13 cellular contexts compared by ENCODE assay signal in the genomic region with DNA sequence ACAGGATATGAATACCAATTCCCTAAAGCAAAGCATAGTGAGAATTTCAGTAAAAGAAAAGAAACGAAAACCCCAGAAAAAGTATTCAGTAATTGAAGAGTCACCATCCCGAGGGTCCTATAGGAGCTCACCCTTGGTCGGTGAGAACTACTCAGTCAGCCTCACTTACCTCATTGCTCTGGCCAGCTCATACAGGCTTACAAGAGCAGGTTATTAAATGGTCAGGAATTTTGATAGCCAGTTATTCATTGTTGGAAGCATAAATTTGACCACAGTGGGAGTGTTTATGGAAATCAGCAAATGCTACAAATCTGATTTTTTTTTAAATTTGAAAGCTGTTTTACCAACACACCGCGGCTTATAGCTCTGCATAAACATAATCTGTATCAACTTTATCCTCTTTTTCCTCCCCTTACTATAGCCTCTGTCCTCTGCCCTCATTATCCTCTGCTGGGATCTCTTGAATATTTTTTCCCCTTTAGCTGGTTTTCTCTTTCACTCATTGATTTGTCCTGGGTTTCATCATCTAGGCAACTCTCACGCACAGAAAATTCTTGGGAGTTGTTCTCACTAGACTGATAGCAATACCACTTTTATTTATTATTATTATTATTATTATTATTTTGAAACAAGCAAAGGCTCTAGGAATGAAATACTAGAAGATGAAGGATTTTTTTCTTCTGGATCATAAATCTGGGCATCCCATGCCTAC. TPM values are rescaled to one million over a fixed set of nuclear protein-coding genes. Genes with fewer than 3 reads are reported as not detected.
DNase-seq lines count a peak whose midpoint lies in the region; ATAC-seq and TF ChIP-seq lines count a peak whose summit lies in the region.
"Had no signal": no experiment of that assay in that cellular context is flagged by ENCODE, and none has a peak within 500 bp of the region (broad histone marks: within the 10 kb centered on the region; RNA-seq: fewer than 3 reads in every experiment).

No MANE protein-coding gene starts in this region.

- no peak for TF ChIP-seq EP300 in suprapubic skin (IDR thresholded peaks at IDR 0.05)

- no peak overlapping the region for H3K9ac ChIP-seq in neural progenitor cell

- H3K4me2 ChIP-seq in neural progenitor cell: no peak overlapping the region

- H4K20me1 ChIP-seq in neural progenitor cell (ENCODE audit: low read depth): no peaks in the 10 kb centered on the region

- TF ChIP-seq CTCF in astrocyte of the cerebellum (IDR thresholded peaks at IDR 0.05; ENCODE audit: low read depth, low read length, missing control alignments) (no peak), kidney epithelial cell (IDR thresholded peaks at IDR 0.05; ENCODE audit: insufficient read depth, low read length, poor library complexity, severe bottlenecking) (no peak), suprapubic skin (IDR thresholded peaks at IDR 0.05) (no peak), neural progenitor cell (IDR thresholded peaks at IDR 0.05) (no peak)

- H3K36me3 Mint-ChIP-seq in neural progenitor cell: no peaks in the 10 kb centered on the region
- H3K36me3 Mint-ChIP-seq: natural killer cell had no signal

- H3K9me3 Mint-ChIP-seq in neural progenitor cell: peaks cover 2% of the 10 kb centered on the region
- H3K9me3 Mint-ChIP-seq: activated CD4-positive, alpha-beta memory T cell treated with anti-CD3 and anti-CD28 coated beads, Interleukin-2, amount 10 ng/mL, durations not matched to agents 7 days and 5 days; dendritic cell treated with granulocyte-macrophage colony-stimulating factor and Interleukin-4, amounts not matched to agents 40 ng/mL and 50 ng/mL, for 4 days; natural killer cell had no signal

- H3K27me3 Mint-ChIP-seq in neural progenitor cell (ENCODE audit: insufficient read depth, low read depth): peaks cover 2% of the 10 kb centered on the region
- H3K27me3 Mint-ChIP-seq: dendritic cell treated with granulocyte-macrophage colony-stimulating factor and Interleukin-4, amounts not matched to agents 40 ng/mL and 50 ng/mL, for 4 days had no signal

- ATAC-seq in HG03354 (IDR thresholded peaks at IDR 0.05; ENCODE audit: poor library complexity, severe bottlenecking, unreplicated experiment): no peak
- ATAC-seq: GM12878 had no signal

- H3K9me3 ChIP-seq in suprapubic skin (no peaks in the 10 kb centered on the region), neural progenitor cell (ENCODE audit: low read depth) (no peaks in the 10 kb centered on the region)
- H3K9me3 ChIP-seq: HAP-1 had no signal

- H3F3A ChIP-seq in neural progenitor cell (ENCODE audit: low read depth): no peaks in the 10 kb centered on the region

- no peaks in the 10 kb centered on the region for H3K36me3 ChIP-seq in kidney epithelial cell (ENCODE audit: control insufficient read depth, insufficient read depth, low read length)
- no peaks in the 10 kb centered on the region for H3K36me3 ChIP-seq in suprapubic skin
- H3K36me3 ChIP-seq in neural progenitor cell: no peaks in the 10 kb centered on the region
- H3K36me3 ChIP-seq: HAP-1 had no signal

- no peak overlapping the region for H3K4me3 ChIP-seq in astrocyte of the cerebellum (ENCODE audit: low read depth, low read length)
- no peak overlapping the region for H3K4me3 ChIP-seq in kidney epithelial cell (ENCODE audit: low read depth, low read length)
- no peak overlapping the region for H3K4me3 ChIP-seq in suprapubic skin
- H3K4me3 ChIP-seq in neural progenitor cell: no peak overlapping the region
- H3K4me3 ChIP-seq: GM12878, HAP-1 had no signal

- DNase-seq in HS-5 (ENCODE audit: low read depth) (peak; percentile 82), astrocyte of the cerebellum (ENCODE audit: low read depth) (peak; percentile 87), kidney epithelial cell (ENCODE audit: low read depth) (peak; percentile 92), suprapubic skin (ENCODE audit: low spot score in 2 of 2) (no peak), HPDE6-E6E7 (ENCODE audit: extremely low spot score) (no peak), neural progenitor cell (ENCODE audit: low spot score) (no peak), NCI-H2029 (lab: John Stamatoyannopoulos, UW) (no peak)
- DNase-seq: activated CD4-positive, alpha-beta memory T cell treated with anti-CD3 and anti-CD28 coated beads, Interleukin-2, amount 10 ng/mL, durations not matched to agents 7 days and 5 days; natural killer cell had no signal

- no peak overlapping the region for H3K4me3 Mint-ChIP-seq in neural progenitor cell
- H3K4me3 Mint-ChIP-seq: activated CD4-positive, alpha-beta memory T cell treated with anti-CD3 and anti-CD28 coated beads, Interleukin-2, amount 10 ng/mL, durations not matched to agents 7 days and 5 days; dendritic cell treated with granulocyte-macrophage colony-stimulating factor and Interleukin-4, amounts not matched to agents 40 ng/mL and 50 ng/mL, for 4 days; natural killer cell had no signal

- H3K27ac ChIP-seq in suprapubic skin (peak overlapping the region; percentile 2), neural progenitor cell (no peak overlapping the region)

- in situ Hi-C loops in astrocyte of the cerebellum (cut with HindIII; ENCODE audit: low sequenced_read_pairs): no loop called here

- H3K4me1 Mint-ChIP-seq in neural progenitor cell: peaks cover 32% of the 10 kb centered on the region
- H3K4me1 Mint-ChIP-seq: activated CD4-positive, alpha-beta memory T cell treated with anti-CD3 and anti-CD28 coated beads, Interleukin-2, amount 10 ng/mL, durations not matched to agents 7 days and 5 days; natural killer cell had no signal

- H3K4me1 ChIP-seq in suprapubic skin (peaks cover 42% of the 10 kb centered on the region), neural progenitor cell (no peaks in the 10 kb centered on the region)
- H3K4me1 ChIP-seq: HAP-1 had no signal

- H2AFZ ChIP-seq in neural progenitor cell (replicated peaks): no peak overlapping the region

- no peaks in the 10 kb centered on the region for H3K27me3 ChIP-seq in kidney epithelial cell (ENCODE audit: control insufficient read depth, insufficient read depth, low read length)
- no peaks in the 10 kb centered on the region for H3K27me3 ChIP-seq in suprapubic skin
- no peaks in the 10 kb centered on the region for H3K27me3 ChIP-seq in neural progenitor cell

- no peaks in the 10 kb centered on the region for H3K79me2 ChIP-seq in neural progenitor cell (ENCODE audit: low read depth)

- no peak overlapping the region for H3K27ac Mint-ChIP-seq in neural progenitor cell
- H3K27ac Mint-ChIP-seq: activated CD4-positive, alpha-beta memory T cell treated with anti-CD3 and anti-CD28 coated beads, Interleukin-2, amount 10 ng/mL, durations not matched to agents 7 days and 5 days; dendritic cell treated with granulocyte-macrophage colony-stimulating factor and Interleukin-4, amounts not matched to agents 40 ng/mL and 50 ng/mL, for 4 days; natural killer cell had no signal

- TF ChIP-seq POLR2A in suprapubic skin (IDR thresholded peaks at IDR 0.05): no peak

- WGBS in suprapubic skin: 82% methylated on average over 6 of the region's 6 CpGs

RNA-seq across cellular contexts. Expression of a gene that starts 11.1 kb away (rescaled TPM):
- total RNA-seq in kidney epithelial cell (12.5 and 30.2 TPM in 2 replicates), suprapubic skin (10 to 100 TPM in 1 of 4 donors, 1 to 10 TPM in 3; 3.8 to 15.6 (median 6.9) TPM), neural progenitor cell (ENCODE audit: low replicate concordance) (0.15 TPM in 1 of 2 replicates, not detected in the other)
- total RNA-seq: activated CD4-positive, alpha-beta memory T cell treated with anti-CD3 and anti-CD28 coated beads, Interleukin-2, amount 10 ng/mL, durations not matched to agents 7 days and 5 days; GM12878 had no signal

RNA-seq across cellular contexts. Expression of a gene that starts 47.9 kb away (rescaled TPM):
- total RNA-seq in kidney epithelial cell (9.5 and 11.0 TPM in 2 replicates), suprapubic skin (10 to 100 TPM; 13.1 to 22.9 (median 15.3) TPM), neural progenitor cell (ENCODE audit: low replicate concordance) (10.7 and 22.1 TPM in 2 replicates)

Comparison
In these comparisons a context has a peak if more than half of its experiments do, and no peak if none do; other contexts are left out.
1. DNase-seq: peak in HS-5 (single experiment), astrocyte of the cerebellum (single experiment) and kidney epithelial cell (single experiment); none in suprapubic skin (0 of 2), HPDE6-E6E7 (single experiment), neural progenitor cell (single experiment) and NCI-H2029 (single experiment).